ENCODE assay signal across 17 cellular contexts in the genomic region with DNA sequence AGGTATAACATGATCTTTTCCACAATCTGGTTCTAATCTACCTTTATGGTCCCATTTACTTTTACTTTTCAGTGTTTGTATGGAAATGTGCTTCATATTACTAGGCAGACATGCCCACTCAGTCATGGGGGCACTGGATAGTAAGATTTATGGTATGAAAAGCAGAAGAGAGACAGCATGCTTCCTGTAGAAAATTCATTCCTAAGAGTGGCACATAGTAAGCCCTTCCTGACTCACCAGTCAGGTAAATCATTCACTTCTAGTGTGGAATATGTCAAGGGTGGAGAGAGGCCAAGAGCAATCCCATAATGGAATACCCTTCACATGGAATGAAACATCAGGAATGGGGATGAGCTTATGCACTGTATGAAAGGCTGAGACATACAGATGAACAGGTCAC. TPM values are rescaled to one million over a fixed set of nuclear protein-coding genes. Genes with fewer than 3 reads are reported as not detected.
A peak's percentile ranks its signal among the peaks of the same experiment; 100 is the strongest.
DNase-seq lines count a peak whose midpoint lies in the region; FAIRE-seq and TF ChIP-seq lines count a peak whose summit lies in the region.
"Had no signal": no experiment of that assay in that cellular context is flagged by ENCODE, and none has a peak within 500 bp of the region (broad histone marks: within the 10 kb centered on the region; RNA-seq: fewer than 3 reads in every experiment).

No MANE protein-coding gene starts in this region.

- H3K9me3 ChIP-seq in SK-N-SH: no peaks in the 10 kb centered on the region
- no peaks in the 10 kb centered on the region for H3K9me3 ChIP-seq in keratinocyte (ENCODE audit: control insufficient read depth, low read depth, low read length)
- H3K9me3 ChIP-seq in small intestine (ENCODE audit: control insufficient read depth, low read depth): no peaks in the 10 kb centered on the region

- no peak overlapping the region for H3K4me3 ChIP-seq in SK-N-SH (ENCODE audit: low read depth in 2 of 2, low read length in 1 of 2)
- no peak overlapping the region for H3K4me3 ChIP-seq in keratinocyte (ENCODE audit: control insufficient read depth in 2 of 3, extremely low read depth in 1 of 3, insufficient read depth in 2 of 3, low read depth in 1 of 3, low read length in 3 of 3)
- no peak overlapping the region for H3K4me3 ChIP-seq in small intestine (ENCODE audit: low read depth in 1 of 2, low read length in 2 of 2)

- H3K4me1 Mint-ChIP-seq in HFFc6 (ENCODE audit: low read depth): peaks cover 97% of the 10 kb centered on the region
- H3K4me1 Mint-ChIP-seq: activated T-helper 17 cell treated with anti-CD3 and anti-CD28 coated beads, Interleukin-2, amount 50 U/mL, for 72 hours had no signal

- no peak overlapping the region for H2AFZ ChIP-seq in SK-N-SH (ENCODE audit: low read depth)
- no peak overlapping the region for H2AFZ ChIP-seq in keratinocyte (ENCODE audit: control insufficient read depth, low read length)
- H2AFZ ChIP-seq: parathyroid adenoma had no signal

- H3K4me3 Mint-ChIP-seq in HFFc6: peak overlapping the region; percentile 33; the same call in 1 of the 2 replicates
- H3K4me3 Mint-ChIP-seq: activated T-helper 17 cell treated with anti-CD3 and anti-CD28 coated beads, Interleukin-2, amount 50 U/mL, for 72 hours had no signal

- peak overlapping the region; percentile 99 for H3K27ac Mint-ChIP-seq in HFFc6
- H3K27ac Mint-ChIP-seq: activated T-helper 17 cell treated with anti-CD3 and anti-CD28 coated beads, Interleukin-2, amount 50 U/mL, for 72 hours had no signal

- no peaks in the 10 kb centered on the region for H3K27me3 ChIP-seq in SK-N-SH (ENCODE audit: insufficient read depth)
- H3K27me3 ChIP-seq in keratinocyte (ENCODE audit: control insufficient read depth, extremely low read depth, insufficient read depth, low read length): no peaks in the 10 kb centered on the region
- H3K27me3 ChIP-seq in small intestine (ENCODE audit: control insufficient read depth in 2 of 2, insufficient read depth in 2 of 2, low read length in 2 of 2): no peaks in the 10 kb centered on the region

- H3K9me1 ChIP-seq in keratinocyte (ENCODE audit: control insufficient read depth, extremely low read depth, insufficient read depth, low read length): no peaks in the 10 kb centered on the region

- peaks cover 79% of the 10 kb centered on the region for H3F3A ChIP-seq in SK-N-SH (replicated peaks; ENCODE audit: insufficient read depth)

- H3K27me3 Mint-ChIP-seq in HFFc6 (ENCODE audit: insufficient read depth): peaks cover 22% of the 10 kb centered on the region

- peak; percentile 43 to 80 for TF ChIP-seq EP300 in SK-N-SH (IDR thresholded peaks at IDR 0.05; ENCODE audit: borderline replicate concordance in 1 of 2, low read depth in 1 of 2, low read length in 1 of 2)

- no peak for TF ChIP-seq CTCF in HFFc6 (IDR thresholded peaks at IDR 0.05)
- TF ChIP-seq CTCF in SK-N-SH (IDR thresholded peaks at IDR 0.05): no peak
- no peak for TF ChIP-seq CTCF in keratinocyte (optimal IDR thresholded peaks at IDR 0.05 in 1 of 3, IDR thresholded peaks at IDR 0.05 in 1 of 3, conservative IDR thresholded peaks at IDR 0.05 in 1 of 3; ENCODE audit: extremely low read depth in 1 of 3, insufficient read depth in 2 of 3, low read length in 3 of 3)

- POLR2A ChIA-PET in SK-N-SH (lab: Yijun Ruan, JAX): no interaction called here

- H3K79me2 ChIP-seq in SK-N-SH (ENCODE audit: insufficient read depth): peaks cover 72% of the 10 kb centered on the region
- H3K79me2 ChIP-seq in keratinocyte (ENCODE audit: control insufficient read depth, insufficient read depth, low read length): no peaks in the 10 kb centered on the region
- H3K79me2 ChIP-seq: parathyroid adenoma had no signal

- H3K9me2 ChIP-seq in SK-N-SH: no peaks in the 10 kb centered on the region

- no peaks in the 10 kb centered on the region for H3K9me3 Mint-ChIP-seq in HFFc6
- H3K9me3 Mint-ChIP-seq: activated T-helper 17 cell treated with anti-CD3 and anti-CD28 coated beads, Interleukin-2, amount 50 U/mL, for 72 hours had no signal

- peak overlapping the region; percentile 71 to 100 for H3K27ac ChIP-seq in SK-N-SH (ENCODE audit: low read depth in 2 of 2, low read length in 1 of 2)
- no peak overlapping the region for H3K27ac ChIP-seq in keratinocyte (ENCODE audit: control insufficient read depth, insufficient read depth, low read length)
- no peak overlapping the region for H3K27ac ChIP-seq in small intestine (ENCODE audit: low read depth in 1 of 2, low read length in 1 of 2)
- H3K27ac ChIP-seq: parathyroid adenoma had no signal

- no peak for DNase-seq in HFFc6
- no peak for DNase-seq in SK-N-SH
- no peak for DNase-seq in keratinocyte (ENCODE audit: low read depth, low spot score)
- peak; percentile 78 for DNase-seq in small intestine
- no peak for DNase-seq in epidermal melanocyte (ENCODE audit: insufficient read length, low spot score)
- DNase-seq in RPMI8226: no peak
- DNase-seq in posterior vena cava (ENCODE audit: low spot score): no peak
- DNase-seq: activated CD4-positive, CD25-positive, alpha-beta regulatory T cell treated with anti-CD3 and anti-CD28 coated beads, Interleukin-2, amount 50 U/mL, for 72 hours; DMS 273 treated with DMSO at 0.1 percent for 48 hours; effector CD4-positive, alpha-beta T cell; H7; left ventricle myocardium superior; NCI-H1694 treated with DMSO at 0.1 percent for 48 hours; NCI-H446; SIG-M5 had no signal

- peaks cover 2 to 9% of the 10 kb centered on the region in 2 experiments for H3K36me3 ChIP-seq in SK-N-SH (replicated peaks in 1 of 2; ENCODE audit: control insufficient read depth in 1 of 2, insufficient read depth in 2 of 2, low read length in 1 of 2)
- H3K36me3 ChIP-seq in keratinocyte (ENCODE audit: control insufficient read depth in 2 of 2, extremely low read depth in 1 of 2, insufficient read depth in 2 of 2, low read length in 2 of 2): no peaks in the 10 kb centered on the region
- peaks cover 0 to 2% of the 10 kb centered on the region in 2 donors for H3K36me3 ChIP-seq in small intestine (ENCODE audit: control insufficient read depth in 2 of 2, insufficient read depth in 2 of 2, low read length in 2 of 2)

- H3K36me3 Mint-ChIP-seq in HFFc6 (ENCODE audit: low read depth): peaks cover 51% of the 10 kb centered on the region

- H4K20me1 ChIP-seq in SK-N-SH (ENCODE audit: insufficient read depth) (no peaks in the 10 kb centered on the region), keratinocyte (ENCODE audit: control insufficient read depth, extremely low read depth, insufficient read depth, low read length) (no peaks in the 10 kb centered on the region)

- intact Hi-C loops in posterior vena cava (cut with DNase I): loop anchor here in 1 of 2 donors (5.0 kb wide), 1 partner anchor 71 kb away; no protein-coding TSS in a partner anchor

- no peak for TF ChIP-seq RAD21 in SK-N-SH (IDR thresholded peaks at IDR 0.05; ENCODE audit: low read length)

- H3K4me1 ChIP-seq in SK-N-SH (ENCODE audit: control insufficient read depth in 1 of 2, insufficient read depth in 2 of 2, low read depth in 1 of 2, low read length in 1 of 2) (peaks cover 15 to 66% of the 10 kb centered on the region in 2 experiments), keratinocyte (ENCODE audit: control insufficient read depth, extremely low read depth, insufficient read depth, low read length) (peaks cover 60% of the 10 kb centered on the region), small intestine (ENCODE audit: control insufficient read depth in 2 of 2, insufficient read depth in 1 of 2, low read depth in 1 of 2, low read length in 1 of 2) (peaks cover 0 to 2% of the 10 kb centered on the region in 2 donors)
- H3K4me1 ChIP-seq: parathyroid adenoma had no signal

- H3K9ac ChIP-seq in SK-N-SH (peak overlapping the region; percentile 59; the same call in 1 of the 2 replicates), keratinocyte (ENCODE audit: control insufficient read depth, extremely low read depth, insufficient read depth, low read length) (no peak overlapping the region)
- H3K9ac ChIP-seq: parathyroid adenoma had no signal

- CTCF ChIA-PET in SK-N-SH (lab: Yijun Ruan, JAX): interaction anchor here (0.6 to 1.5 kb wide), 3 partner anchors 17 to 132 kb away, joined by 3 to 4 read pairs (median 3); no protein-coding TSS in a partner anchor

- dilution Hi-C loops in keratinocyte (cut with MboI; ENCODE audit: extremely low pct_ligation_motif_present, low sequenced_read_pairs): no loop called here

- peak; percentile 63 for FAIRE-seq in keratinocyte (lab: Jason Lieb, UNC)
- FAIRE-seq in small intestine (lab: Jason Lieb, UNC): no peak

- H3K4me2 ChIP-seq in SK-N-SH (no peak overlapping the region), keratinocyte (ENCODE audit: control insufficient read depth, extremely low read depth, insufficient read depth, low read depth, low read length) (peak overlapping the region; percentile 6)

TF ChIP-seq in SK-N-SH, 30 proteins besides CTCF, POLR2A, EP300 and RAD21 (continues in another document):
- TF ChIP-seq RFX5 (IDR thresholded peaks at IDR 0.05; ENCODE audit: low read length): no peak
- TF ChIP-seq GATA2 (CRISPR knock-in tag; IDR thresholded peaks at IDR 0.05): no peak
- no peak for TF ChIP-seq EZH2phosphoT487 (IDR thresholded peaks at IDR 0.05; ENCODE audit: borderline replicate concordance, low read depth)
- TF ChIP-seq RCOR1 (IDR thresholded peaks at IDR 0.05; ENCODE audit: low read length): no peak
- peak; percentile 77; the same call in 1 of the 2 replicates for TF ChIP-seq SIN3A (IDR thresholded peaks at IDR 0.05; ENCODE audit: borderline replicate concordance, low read depth, low read length)
- TF ChIP-seq, protein P1, sequence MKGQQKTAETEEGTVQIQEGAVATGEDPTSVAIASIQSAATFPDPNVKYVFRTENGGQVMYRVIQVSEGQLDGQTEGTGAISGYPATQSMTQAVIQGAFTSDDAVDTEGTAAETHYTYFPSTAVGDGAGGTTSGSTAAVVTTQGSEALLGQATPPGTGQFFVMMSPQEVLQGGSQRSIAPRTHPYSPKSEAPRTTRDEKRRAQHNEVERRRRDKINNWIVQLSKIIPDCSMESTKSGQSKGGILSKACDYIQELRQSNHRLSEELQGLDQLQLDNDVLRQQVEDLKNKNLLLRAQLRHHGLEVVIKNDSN (IDR thresholded peaks at IDR 0.05; ENCODE audit: borderline replicate concordance, low read depth): no peak

RNA-seq across cellular contexts. Expression of a gene that starts 49.5 kb away (rescaled TPM):
- total RNA-seq in HFFc6 (2021; fragmentation: NEBNext Ultra II Directional; extraction: Animal tissue kit (Norgen Biotek cat#: 25700)): 10 to 100 TPM; 33.4 to 45.6 (median 39.2) TPM
- 5.8 and 6.6 TPM in 2 replicates for polyA plus RNA-seq in SK-N-SH (2012; rRNA removed)
- 7.2 and 8.0 TPM in 2 replicates for polyA plus RNA-seq in SK-N-SH (2012; cell fraction: cytosol; rRNA removed)
- 5.5 and 7.7 TPM in 2 replicates for polyA plus RNA-seq in SK-N-SH (2012; cell fraction: nucleus; rRNA removed)
- 11.4 to 22.4 TPM (median 19.7 TPM) in 3 replicates for polyA plus RNA-seq in keratinocyte
- 98.8 TPM for polyA plus RNA-seq in keratinocyte (2011; ENCODE audit: low read depth)
- 10.7 and 21.3 TPM in 2 replicates for polyA plus RNA-seq in keratinocyte (2011; cell fraction: cytosol; rRNA removed)
- 14.1 and 16.6 TPM in 2 replicates for polyA plus RNA-seq in keratinocyte (2011; cell fraction: nucleus; rRNA removed)
- polyA plus RNA-seq in keratinocyte (2012; ENCODE audit: low replicate concordance): 20.7 and 24.5 TPM in 2 replicates
- 10.6 to 20.8 TPM (median 14.6 TPM) in 3 replicates for polyA minus RNA-seq in keratinocyte
- 28.4 TPM for polyA minus RNA-seq in keratinocyte (2011; cell fraction: cytosol; rRNA and poly(A)+ RNA removed)
- 12.0 and 20.0 TPM in 2 replicates for polyA minus RNA-seq in keratinocyte (2011; cell fraction: nucleus; rRNA and poly(A)+ RNA removed)
- polyA plus RNA-seq in small intestine: 10 to 100 TPM; 16.3 to 18.4 (median 17.3) TPM
- total RNA-seq in posterior vena cava: 10 to 100 TPM; 17.0 to 22.1 TPM

Comparison
In these comparisons a context has a peak if more than half of its experiments do, and no peak if none do; other contexts are left out.
1. H3K27ac ChIP-seq: peak in SK-N-SH (2 of 2); none in keratinocyte (single experiment) and small intestine (0 of 2).